8 cellular contexts compared by ENCODE assay signal in genomic region chr3:71227344-71227743, GRCh38.
DNase-seq lines count a peak whose midpoint lies in the region; ATAC-seq and TF ChIP-seq lines count a peak whose summit lies in the region.

No MANE protein-coding gene starts in this region.

- peaks cover 32% of the 10 kb centered on the region for H3K36me3 Mint-ChIP-seq in activated naive CD8-positive, alpha-beta T cell treated with anti-CD3 and anti-CD28 coated beads for 36 hours
- peaks cover 12% of the 10 kb centered on the region for H3K36me3 Mint-ChIP-seq in progenitor cell of endocrine pancreas (ENCODE audit: insufficient read depth)

- H3K4me3 Mint-ChIP-seq in activated naive CD8-positive, alpha-beta T cell treated with anti-CD3 and anti-CD28 coated beads for 36 hours, result peak overlapping the region; percentile 86
- H3K4me3 Mint-ChIP-seq in progenitor cell of endocrine pancreas (ENCODE audit: low read depth), result no peak overlapping the region

- peak; percentile 17 for ATAC-seq in GM18907 (IDR thresholded peaks at IDR 0.05; ENCODE audit: unreplicated experiment)
- ATAC-seq in HG02840 (IDR thresholded peaks at IDR 0.05; ENCODE audit: low FRiP score, unreplicated experiment), result peak; percentile 18

- no peak for DNase-seq in activated naive CD8-positive, alpha-beta T cell treated with anti-CD3 and anti-CD28 coated beads for 36 hours
- DNase-seq in progenitor cell of endocrine pancreas (ENCODE audit: low spot score, unreplicated experiment), result no peak
- DNase-seq in retina, result no peak
- DNase-seq in stimulated activated CD4-positive, alpha-beta T cell treated with anti-CD3 and anti-CD28 coated beads, Interleukin-15, amount 100 ng/mL, for 24 hours, result no peak
- no peak for DNase-seq in NCI-H2081 treated with DMSO at 0.1 percent for 48 hours (lab: John Stamatoyannopoulos, UW)
- no peak for DNase-seq in stimulated activated CD4-positive, alpha-beta T cell treated with anti-CD3 and anti-CD28 coated beads, Interleukin-2, amount 100 ng/mL, for 24 hours

- H3K4me1 Mint-ChIP-seq in activated naive CD8-positive, alpha-beta T cell treated with anti-CD3 and anti-CD28 coated beads for 36 hours, result peaks cover 92% of the 10 kb centered on the region
- H3K4me1 Mint-ChIP-seq in progenitor cell of endocrine pancreas (ENCODE audit: low read depth), result peaks cover 56% of the 10 kb centered on the region

- H3K27ac Mint-ChIP-seq in activated naive CD8-positive, alpha-beta T cell treated with anti-CD3 and anti-CD28 coated beads for 36 hours, result peak overlapping the region; percentile 98
- peak overlapping the region; percentile 21 for H3K27ac Mint-ChIP-seq in progenitor cell of endocrine pancreas

- TF ChIP-seq CTCF in progenitor cell of endocrine pancreas (IDR thresholded peaks at IDR 0.05; ENCODE audit: unreplicated experiment), result no peak

- H3K9me3 Mint-ChIP-seq in activated naive CD8-positive, alpha-beta T cell treated with anti-CD3 and anti-CD28 coated beads for 36 hours, result peaks cover 5% of the 10 kb centered on the region
- H3K9me3 Mint-ChIP-seq in progenitor cell of endocrine pancreas (ENCODE audit: low read depth), result peaks cover 6% of the 10 kb centered on the region

- H3K27me3 Mint-ChIP-seq in activated naive CD8-positive, alpha-beta T cell treated with anti-CD3 and anti-CD28 coated beads for 36 hours, result peaks cover 5% of the 10 kb centered on the region
- H3K27me3 Mint-ChIP-seq in progenitor cell of endocrine pancreas, result no peaks in the 10 kb centered on the region
